In the genomic region with DNA sequence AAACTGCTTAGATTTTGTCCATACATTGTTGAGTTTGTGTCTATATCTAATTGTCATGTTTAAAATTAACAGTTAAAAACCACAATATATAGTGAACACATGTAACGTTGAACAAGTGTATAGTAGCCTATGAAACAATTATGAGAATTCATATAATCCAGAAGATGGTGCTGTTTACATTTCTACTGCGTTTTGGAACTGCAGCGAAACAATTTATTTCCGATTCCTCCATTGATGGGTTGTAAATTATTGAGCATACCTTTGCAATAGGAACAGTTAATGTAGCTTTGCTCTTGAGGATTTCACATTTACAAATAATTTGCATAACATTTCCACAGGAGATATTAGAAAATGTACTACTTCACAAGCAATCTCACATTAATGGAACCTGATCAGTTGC, we compare ENCODE assay signal across 14 cellular contexts.
DNase-seq lines count a peak whose midpoint lies in the region; ATAC-seq and TF ChIP-seq lines count a peak whose summit lies in the region.
"Had no signal": no experiment of that assay in that cellular context is flagged by ENCODE, and none has a peak within 500 bp of the region (broad histone marks: within the 10 kb centered on the region; RNA-seq: fewer than 3 reads in every experiment).

No MANE protein-coding gene starts in this region.

- H3K79me2 ChIP-seq in SU-DHL-6 (ENCODE audit: insufficient read depth, low read length): no peaks in the 10 kb centered on the region

- H3F3A ChIP-seq in SU-DHL-6 (ENCODE audit: insufficient read depth): no peaks in the 10 kb centered on the region

- H3K4me2 ChIP-seq in SU-DHL-6 (ENCODE audit: low read depth, low read length, poor library complexity, severe bottlenecking): peak overlapping the region; percentile 15

- no peaks in the 10 kb centered on the region for H3K27me3 ChIP-seq in SU-DHL-6 (ENCODE audit: low read length)
- H3K27me3 ChIP-seq: gastrocnemius medialis, upper lobe of left lung had no signal

- TF ChIP-seq CTCF in SU-DHL-6 (IDR thresholded peaks at IDR 0.05; ENCODE audit: insufficient read depth, low read length, poor library complexity, severe bottlenecking): peak; percentile 41
- TF ChIP-seq CTCF in osteocyte (IDR thresholded peaks at IDR 0.05): peak; percentile 50
- TF ChIP-seq CTCF in HFFc6 (IDR thresholded peaks at IDR 0.05): no peak

- no peak overlapping the region for H3K4me3 ChIP-seq in SU-DHL-6 (ENCODE audit: insufficient read depth, low read length, poor library complexity, severe bottlenecking)
- H3K4me3 ChIP-seq: gastrocnemius medialis, upper lobe of left lung had no signal

- ATAC-seq in HG02852 (IDR thresholded peaks at IDR 0.05; ENCODE audit: unreplicated experiment): no peak
- ATAC-seq: gastrocnemius medialis had no signal

- H3K27ac ChIP-seq in SU-DHL-6 (ENCODE audit: low read depth, low read length): no peak overlapping the region
- H3K27ac ChIP-seq: gastrocnemius medialis, upper lobe of left lung had no signal

- no peaks in the 10 kb centered on the region for H3K36me3 ChIP-seq in SU-DHL-6 (ENCODE audit: low read length)
- H3K36me3 ChIP-seq: gastrocnemius medialis, upper lobe of left lung had no signal

- no peaks in the 10 kb centered on the region for H3K27me3 Mint-ChIP-seq in osteocyte (ENCODE audit: unreplicated experiment)
- H3K27me3 Mint-ChIP-seq in HFFc6 (ENCODE audit: insufficient read depth): no peaks in the 10 kb centered on the region

- H3K27ac Mint-ChIP-seq in osteocyte (ENCODE audit: unreplicated experiment) (no peak overlapping the region), HFFc6 (no peak overlapping the region)

- peak overlapping the region; percentile 11 for H2AFZ ChIP-seq in SU-DHL-6 (ENCODE audit: low read depth, low read length, severe bottlenecking)

- no peak overlapping the region for H3K9ac ChIP-seq in SU-DHL-6 (ENCODE audit: low read length)

- H3K9me2 ChIP-seq in SU-DHL-6 (replicated peaks; ENCODE audit: insufficient read depth, low read length): no peaks in the 10 kb centered on the region

- H3K9me3 Mint-ChIP-seq in osteocyte (ENCODE audit: unreplicated experiment) (no peaks in the 10 kb centered on the region), HFFc6 (peaks cover 14% of the 10 kb centered on the region)

- no peak overlapping the region for H3K4me3 Mint-ChIP-seq in osteocyte (ENCODE audit: unreplicated experiment)
- H3K4me3 Mint-ChIP-seq in HFFc6: no peak overlapping the region

- H3K36me3 Mint-ChIP-seq in osteocyte (ENCODE audit: unreplicated experiment): no peaks in the 10 kb centered on the region
- H3K36me3 Mint-ChIP-seq in HFFc6 (ENCODE audit: low read depth): no peaks in the 10 kb centered on the region

- H3K9me3 ChIP-seq in SU-DHL-6 (ENCODE audit: insufficient read depth, low read length): no peaks in the 10 kb centered on the region
- H3K9me3 ChIP-seq: gastrocnemius medialis, upper lobe of left lung had no signal

- no peaks in the 10 kb centered on the region for H3K4me1 Mint-ChIP-seq in osteocyte (ENCODE audit: unreplicated experiment)
- H3K4me1 Mint-ChIP-seq in HFFc6 (ENCODE audit: low read depth): no peaks in the 10 kb centered on the region

- no peaks in the 10 kb centered on the region for H4K20me1 ChIP-seq in SU-DHL-6 (ENCODE audit: low read depth, low read length)

- DNase-seq in NCI-H82 (lab: John Stamatoyannopoulos, UW) (peak; percentile 0), NCI-H82 treated with DMSO at 0.1 percent for 48 hours (lab: John Stamatoyannopoulos, UW; ENCODE audit: unreplicated experiment) (no peak), NCI-H345 treated with DMSO at 0.1 percent for 48 hours (lab: John Stamatoyannopoulos, UW; ENCODE audit: unreplicated experiment) (peak; percentile 12), osteocyte (ENCODE audit: extremely low spot score, unreplicated experiment) (no peak), NCI-H187 treated with DMSO at 0.1 percent for 48 hours (lab: John Stamatoyannopoulos, UW) (no peak), HFFc6 (no peak)
- DNase-seq: activated CD8-positive, alpha-beta memory T cell treated with anti-CD3 and anti-CD28 coated beads for 24 hours; DMS 273 treated with DMSO at 0.1 percent for 48 hours; gastrocnemius medialis; IMR-90; NCI-H2081 treated with DMSO at 0.1 percent for 48 hours; upper lobe of left lung had no signal

Comparison
In these comparisons a context has a peak if more than half of its experiments do, and no peak if none do; other contexts are left out.
1. DNase-seq: peak in NCI-H82 (single experiment) and NCI-H345 treated with DMSO at 0.1 percent for 48 hours (single experiment); none in NCI-H82 treated with DMSO at 0.1 percent for 48 hours (single experiment), osteocyte (single experiment), NCI-H187 treated with DMSO at 0.1 percent for 48 hours (single experiment) and HFFc6 (single experiment).